ENCODE assay signal across 17 cellular contexts in the genomic region with DNA sequence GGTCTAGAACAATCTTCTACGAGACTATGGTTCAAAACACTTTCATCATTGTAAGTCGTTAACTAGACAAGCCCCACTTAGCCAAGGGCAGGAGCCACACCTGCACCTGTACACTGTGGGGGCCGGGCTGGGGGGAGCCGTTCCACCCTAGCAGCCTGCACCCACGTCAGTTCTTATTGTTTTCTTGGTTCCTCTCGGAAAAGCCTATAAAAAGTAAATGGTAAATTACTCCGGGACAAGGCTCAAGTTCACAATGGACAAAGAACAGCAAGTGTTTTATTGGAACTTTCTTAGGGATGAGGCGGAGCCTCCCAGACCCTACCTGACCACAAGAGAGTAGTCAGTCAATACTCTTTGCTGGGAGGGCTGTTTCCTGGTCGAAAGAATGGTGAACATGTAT. TPM values are rescaled to one million over a fixed set of nuclear protein-coding genes. Genes with fewer than 3 reads are reported as not detected.
DNase-seq lines count a peak whose midpoint lies in the region; ATAC-seq and TF ChIP-seq lines count a peak whose summit lies in the region.
"Had no signal": no experiment of that assay in that cellular context is flagged by ENCODE, and none has a peak within 500 bp of the region (broad histone marks: within the 10 kb centered on the region; RNA-seq: fewer than 3 reads in every experiment).

No MANE protein-coding gene starts in this region.

- H2AFZ ChIP-seq in OCI-LY3 (ENCODE audit: low read depth, low read length), result no peak overlapping the region

- in situ Hi-C loops in transverse colon (cut with MboI; ENCODE audit: low pct_ligation_motif_present in 1 of 4, low pct_unique_long_range_greater_than_20kb in 1 of 4, low sequenced_read_pairs in 3 of 4), result loop anchor here in 1 of 4 donors (25.0 kb wide), 1 partner anchor 731 kb away; the partner anchor contains the start of gene CNDP2

- H3K36me3 ChIP-seq in OCI-LY3 (replicated peaks; ENCODE audit: low read depth, low read length) (peaks cover 30% of the 10 kb centered on the region), mucosa of descending colon (ENCODE audit: low read depth) (no peaks in the 10 kb centered on the region), transverse colon (no peaks in the 10 kb centered on the region)
- H3K36me3 ChIP-seq: ovary had no signal

- H3K4me1 ChIP-seq in OCI-LY3 (ENCODE audit: low read length), result peaks cover 37% of the 10 kb centered on the region
- peaks cover 56% of the 10 kb centered on the region for H3K4me1 ChIP-seq in mucosa of descending colon (ENCODE audit: low read depth)
- peaks cover 22 to 85% (median 65%) of the 10 kb centered on the region in 4 donors for H3K4me1 ChIP-seq in transverse colon

- no peak overlapping the region for H3K9ac ChIP-seq in OCI-LY3 (ENCODE audit: low read length)

- TF ChIP-seq CTCF in OCI-LY3 (IDR thresholded peaks at IDR 0.05; ENCODE audit: low read depth, low read length) (no peak), mucosa of descending colon (IDR thresholded peaks at IDR 0.05) (no peak), transverse colon (IDR thresholded peaks at IDR 0.05) (no peak)

- H3K27ac ChIP-seq in OCI-LY3 (ENCODE audit: low read length) (no peak overlapping the region), transverse colon (peak overlapping the region; percentile 88 to 95 (median 90))

- no peak for TF ChIP-seq EP300 in transverse colon (IDR thresholded peaks at IDR 0.05; ENCODE audit: low read depth)

- H3K79me2 ChIP-seq in OCI-LY3 (ENCODE audit: low read length), result peaks cover 99% of the 10 kb centered on the region

- DNase-seq in Right ventricle myocardium superior, result no peak
- no peak for DNase-seq in left ventricle myocardium superior
- DNase-seq in mucosa of descending colon, result peak; percentile 80 to 85 (median 82)
- peak; percentile 83 for DNase-seq in transverse colon
- no peak for DNase-seq in SK-N-DZ (ENCODE audit: low spot score)
- DNase-seq in NK-92 (lab: John Stamatoyannopoulos, UW; ENCODE audit: unreplicated experiment), result no peak
- DNase-seq: activated CD4-positive, alpha-beta memory T cell treated with anti-CD3 and anti-CD28 coated beads, Interleukin-2, amount 10 ng/mL, durations not matched to agents 7 days and 5 days; amniotic stem cell; EL; GOT3; mesendoderm; NCI-H226; ovary; PC-3; stimulated activated naive CD4-positive, alpha-beta T cell had no signal

- H3K27me3 ChIP-seq in OCI-LY3 (ENCODE audit: low read depth, low read length) (no peaks in the 10 kb centered on the region), transverse colon (no peaks in the 10 kb centered on the region)
- H3K27me3 ChIP-seq: ovary had no signal

- peak overlapping the region; percentile 0; the same call in 1 of the 2 replicates for H3K4me2 ChIP-seq in OCI-LY3 (ENCODE audit: low read length)

- ATAC-seq in Right ventricle myocardium superior (ENCODE audit: poor library complexity) (peak; percentile 6), left ventricle myocardium superior (no peak), mucosa of descending colon (peak; percentile 84), HG02588 (IDR thresholded peaks at IDR 0.05; ENCODE audit: unreplicated experiment) (no peak)
- ATAC-seq: PC-3 had no signal

- WGBS in transverse colon (ENCODE audit: low coverage in 1 of 2), 2 donors, result 48 to 56% methylated on average over 3 to 9 of the region's 9 CpGs

- H3K9me3 ChIP-seq in OCI-LY3 (ENCODE audit: insufficient read depth, low read length) (no peaks in the 10 kb centered on the region), mucosa of descending colon (no peaks in the 10 kb centered on the region), transverse colon (no peaks in the 10 kb centered on the region)
- H3K9me3 ChIP-seq: ovary had no signal

- peaks cover 97% of the 10 kb centered on the region for H4K20me1 ChIP-seq in OCI-LY3 (ENCODE audit: insufficient read depth, low read length)

- no peak overlapping the region for H3K4me3 ChIP-seq in OCI-LY3 (ENCODE audit: low read length)
- H3K4me3 ChIP-seq in mucosa of descending colon, result no peak overlapping the region
- H3K4me3 ChIP-seq in transverse colon, result peak overlapping the region in 1 of 4 donors; percentile 3
- H3K4me3 ChIP-seq: ovary had no signal

- intact Hi-C loops in Right ventricle myocardium superior (cut with DNase I) (no loop called here), left ventricle myocardium superior (cut with micrococcal nuclease) (no loop called here), mucosa of descending colon (cut with DNase I, micrococcal nuclease) (no loop called here), transverse colon (cut with DNase I; ENCODE audit: low total_unique reads) (loop anchor here (10.0 kb wide), 1 partner anchor 256 kb away; no protein-coding TSS in a partner anchor)

- no peak for TF ChIP-seq POLR2A in transverse colon (IDR thresholded peaks at IDR 0.05)

RNA-seq across cellular contexts. Expression of gene TSHZ1, which starts 7.9 kb away (rescaled TPM):
- total RNA-seq in Right ventricle myocardium superior (24.0 TPM), left ventricle myocardium superior (24.7 TPM), mucosa of descending colon (10 to 100 TPM; 22.7 to 66.6 (median 36.9) TPM), transverse colon (10 to 100 TPM; 16.3 to 34.8 (median 29.8) TPM)
- 6.2 and 6.4 TPM in 2 replicates for polyA plus RNA-seq in SK-N-DZ (2014; cell fraction: cytosol; rRNA removed)
- 4.3 and 4.4 TPM in 2 replicates for polyA plus RNA-seq in SK-N-DZ (2014; cell fraction: nucleus; rRNA removed)

RNA-seq across cellular contexts. Expression of gene PTGR3, which starts 9.6 kb away (rescaled TPM):
- total RNA-seq in Right ventricle myocardium superior (81.5 TPM), left ventricle myocardium superior (69.6 TPM), mucosa of descending colon (10 to 100 TPM; 47.6 to 61.4 (median 57.1) TPM), transverse colon (10 to 100 TPM; 10.1 to 45.9 (median 23.4) TPM)
- polyA plus RNA-seq in SK-N-DZ (2014; cell fraction: cytosol; rRNA removed), result 10.7 and 11.7 TPM in 2 replicates
- polyA plus RNA-seq in SK-N-DZ (2014; cell fraction: nucleus; rRNA removed), result 20.6 and 21.6 TPM in 2 replicates

Comparison
In these comparisons a context has a peak if more than half of its experiments do, and no peak if none do; other contexts are left out.
1. ATAC-seq: peak in Right ventricle myocardium superior (single experiment) and mucosa of descending colon (single experiment); none in left ventricle myocardium superior (single experiment) and HG02588 (single experiment).
2. DNase-seq: peak in mucosa of descending colon (3 of 3) and transverse colon (single experiment); none in Right ventricle myocardium superior (single experiment), left ventricle myocardium superior (single experiment), SK-N-DZ (single experiment) and NK-92 (single experiment).